30 cellular contexts compared by ENCODE assay signal in the genomic region with DNA sequence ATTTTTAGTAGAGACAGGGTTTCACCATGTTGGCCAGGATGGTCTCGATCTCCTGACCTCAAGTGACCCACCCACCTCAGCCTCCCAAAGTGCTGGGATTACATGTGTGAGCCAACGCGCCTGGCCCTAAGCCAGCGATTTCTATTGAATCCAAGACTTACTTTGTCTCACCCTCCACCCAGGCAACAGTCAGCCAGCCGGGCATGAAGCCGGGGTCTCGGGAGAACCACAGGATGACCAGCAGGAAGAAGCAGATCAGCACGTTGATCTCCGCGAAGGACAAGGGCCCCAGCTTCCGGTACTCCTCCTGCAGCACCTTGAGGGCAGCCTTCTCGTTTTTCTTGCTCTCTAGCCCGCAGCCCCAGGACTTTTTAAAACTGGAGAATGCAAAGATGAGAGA. TPM values are rescaled to one million over a fixed set of nuclear protein-coding genes. Genes with fewer than 3 reads are reported as not detected.
"Had no signal": no experiment of that assay in that cellular context is flagged by ENCODE, and none has a peak within 500 bp of the region (broad histone marks: within the 10 kb centered on the region; RNA-seq: fewer than 3 reads in every experiment).

No MANE protein-coding gene starts in this region.

- H3K9me3 ChIP-seq: esophagus squamous epithelium, gastroesophageal sphincter, heart left ventricle, left lung, lower lobe of right lung, mucosa of descending colon had no signal

- H3K36me3 ChIP-seq: esophagus squamous epithelium, gastroesophageal sphincter, heart left ventricle, left lung, lower lobe of right lung had no signal

- H3K4me1 Mint-ChIP-seq: immature natural killer cell had no signal

- DNase-seq: dermis blood vessel endothelial cell; effector CD4-positive, alpha-beta T cell; effector memory CD4-positive, alpha-beta T cell; erythroblast; esophagus squamous epithelium; foreskin keratinocyte; hypothalamus; immature natural killer cell; islet precursor cell; kidney; left cardiac atrium; left lung; left ventricle myocardium superior; lower lobe of right lung; mesenchymal stem cell; mucosa of descending colon; naive B cell had no signal

- H3K27ac ChIP-seq: coronary artery, dorsolateral prefrontal cortex, epithelial cell of prostate, esophagus squamous epithelium, foreskin keratinocyte, gastroesophageal sphincter, heart left ventricle, hepatocyte, left lung, lower lobe of right lung had no signal

- H3K4me3 Mint-ChIP-seq: immature natural killer cell; mesothelial cell of epicardium; naive B cell; naive thymus-derived CD8-positive, alpha-beta T cell had no signal

- H3K9me3 Mint-ChIP-seq: mesothelial cell of epicardium; naive B cell; naive thymus-derived CD8-positive, alpha-beta T cell had no signal

- H3K4me3 ChIP-seq: coronary artery, dorsolateral prefrontal cortex, esophagus squamous epithelium, gastroesophageal sphincter, heart left ventricle, hepatocyte, left lung, lower lobe of right lung, mucosa of descending colon had no signal

- H3K27ac Mint-ChIP-seq: immature natural killer cell; mesothelial cell of epicardium; naive B cell; naive thymus-derived CD8-positive, alpha-beta T cell had no signal

- ATAC-seq: esophagus mucosa; foreskin keratinocyte; gastroesophageal sphincter; heart left ventricle; left cardiac atrium; left lung; left ventricle myocardium superior; lower lobe of right lung; mucosa of descending colon; naive thymus-derived CD8-positive, alpha-beta T cell had no signal

- H3K27me3 ChIP-seq: hepatocyte had no signal

- H3K4me1 ChIP-seq: esophagus squamous epithelium, foreskin keratinocyte, gastroesophageal sphincter, heart left ventricle, left lung, lower lobe of right lung had no signal

- H3K36me3 Mint-ChIP-seq: immature natural killer cell; mesothelial cell of epicardium; naive B cell; naive thymus-derived CD8-positive, alpha-beta T cell had no signal

RNA-seq across cellular contexts. Expression of a gene that starts 17.6 kb away (rescaled TPM):
- total RNA-seq: dermis blood vessel endothelial cell; endothelial cell of umbilical vein; fibroblast of villous mesenchyme; kidney; left ventricle myocardium superior; lower leg skin; lower lobe of right lung; mucosa of descending colon; myocyte; naive thymus-derived CD8-positive, alpha-beta T cell had no signal
